ENCODE assay signal across 8 cellular contexts in the genomic region with DNA sequence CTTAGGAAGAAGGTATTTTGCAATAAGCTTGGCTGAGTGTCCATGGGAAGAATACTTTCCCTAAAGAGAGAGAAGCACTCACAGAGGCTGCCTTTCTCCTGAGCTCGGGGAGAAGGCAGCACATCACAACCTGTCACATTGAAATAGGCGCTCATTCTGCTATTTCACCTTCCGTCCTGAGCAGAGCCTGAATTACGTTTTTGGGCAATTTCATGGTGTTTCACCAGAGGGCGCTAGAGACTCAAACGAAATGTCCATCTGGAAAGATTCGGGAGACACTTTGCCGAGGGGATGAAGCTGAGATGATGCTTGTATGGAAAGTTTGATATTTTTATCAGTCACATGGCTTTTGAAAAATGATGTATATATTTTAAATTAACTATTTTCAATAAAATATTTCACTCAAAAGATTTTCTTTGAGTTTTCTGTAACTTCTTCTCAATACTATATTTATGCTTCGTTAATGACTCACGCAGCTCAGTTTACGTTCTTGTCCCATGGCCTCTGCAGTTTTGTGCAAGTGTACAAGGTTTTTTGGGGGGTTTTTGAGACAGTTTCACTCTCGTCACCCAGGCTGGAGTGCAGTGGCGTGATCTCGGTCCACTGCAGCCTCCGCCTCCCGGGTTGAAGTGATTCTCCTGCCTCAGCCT. TPM values are rescaled to one million over a fixed set of nuclear protein-coding genes. Genes with fewer than 3 reads are reported as not detected.
A peak's percentile ranks its signal among the peaks of the same experiment; 100 is the strongest.
DNase-seq lines count a peak whose midpoint lies in the region; ATAC-seq and TF ChIP-seq lines count a peak whose summit lies in the region.

No MANE protein-coding gene starts in this region.

- H3K27me3 Mint-ChIP-seq in chondrocyte (ENCODE audit: low read depth): no peaks in the 10 kb centered on the region

- H3K27ac Mint-ChIP-seq in chondrocyte (ENCODE audit: unreplicated experiment): no peak overlapping the region

- no peaks in the 10 kb centered on the region for H3K9me3 Mint-ChIP-seq in chondrocyte (ENCODE audit: low read depth)

- H3K4me3 ChIP-seq in Jurkat, Clone E6-1 (ENCODE audit: low read length): no peak overlapping the region

- ATAC-seq in SK-N-SH treated with all-trans-retinoic acid at 6 μM for 48 hours (peak; percentile 70), GM21381 (IDR thresholded peaks at IDR 0.05; ENCODE audit: unreplicated experiment) (no peak)
- ATAC-seq in stimulated activated naive CD8-positive, alpha-beta T cell treated with anti-CD3 and anti-CD28 coated beads, Interleukin-15, Interleukin-2, amounts not matched to agents 100 U/mL and 50 U/mL, for 24 hours: no peak

- no peak overlapping the region for H3K4me3 Mint-ChIP-seq in chondrocyte (ENCODE audit: unreplicated experiment)

- peaks cover 3% of the 10 kb centered on the region for H3K4me1 Mint-ChIP-seq in chondrocyte (ENCODE audit: low read depth)

- DNase-seq in NCI-H2196 (lab: John Stamatoyannopoulos, UW; ENCODE audit: unreplicated experiment) (peak; percentile 56), NCI-H2196 treated with DMSO at 0.1 percent for 48 hours (lab: John Stamatoyannopoulos, UW; ENCODE audit: unreplicated experiment) (no peak), chondrocyte (ENCODE audit: low spot score) (no peak), kidney tubule cell (ENCODE audit: low spot score) (peak; percentile 53)
- DNase-seq in Jurkat, Clone E6-1 (ENCODE audit: low read depth, low spot score): peak; percentile 14
- DNase-seq in stimulated activated naive CD8-positive, alpha-beta T cell treated with anti-CD3 and anti-CD28 coated beads, Interleukin-15, Interleukin-2, amounts not matched to agents 100 U/mL and 50 U/mL, for 24 hours: peak; percentile 43

- peaks cover 5% of the 10 kb centered on the region for H3K36me3 Mint-ChIP-seq in chondrocyte (ENCODE audit: low read depth)

- peak; percentile 90 for TF ChIP-seq CTCF in chondrocyte (IDR thresholded peaks at IDR 0.05)

TF ChIP-seq in SK-N-SH treated with all-trans-retinoic acid at 6 μM for 48 hours, 23 proteins besides CTCF, POLR2A, EP300 and RAD21:
- TF ChIP-seq TCF4 (CRISPR knock-in tag; IDR thresholded peaks at IDR 0.05; ENCODE audit: borderline replicate concordance) (no peak), ZFP3 (CRISPR knock-in tag; IDR thresholded peaks at IDR 0.05) (no peak), ZNF565 (CRISPR knock-in tag; conservative IDR thresholded peaks at IDR 0.05; ENCODE audit: low read depth) (no peak), OSR1 (CRISPR knock-in tag; IDR thresholded peaks at IDR 0.05) (no peak), BACH2 (CRISPR knock-in tag; IDR thresholded peaks at IDR 0.05; ENCODE audit: borderline replicate concordance) (no peak), ESRRG (CRISPR knock-in tag; IDR thresholded peaks at IDR 0.05) (no peak), ZNF8 (CRISPR knock-in tag; IDR thresholded peaks at IDR 0.05) (no peak)
- TF ChIP-seq, protein P1, sequence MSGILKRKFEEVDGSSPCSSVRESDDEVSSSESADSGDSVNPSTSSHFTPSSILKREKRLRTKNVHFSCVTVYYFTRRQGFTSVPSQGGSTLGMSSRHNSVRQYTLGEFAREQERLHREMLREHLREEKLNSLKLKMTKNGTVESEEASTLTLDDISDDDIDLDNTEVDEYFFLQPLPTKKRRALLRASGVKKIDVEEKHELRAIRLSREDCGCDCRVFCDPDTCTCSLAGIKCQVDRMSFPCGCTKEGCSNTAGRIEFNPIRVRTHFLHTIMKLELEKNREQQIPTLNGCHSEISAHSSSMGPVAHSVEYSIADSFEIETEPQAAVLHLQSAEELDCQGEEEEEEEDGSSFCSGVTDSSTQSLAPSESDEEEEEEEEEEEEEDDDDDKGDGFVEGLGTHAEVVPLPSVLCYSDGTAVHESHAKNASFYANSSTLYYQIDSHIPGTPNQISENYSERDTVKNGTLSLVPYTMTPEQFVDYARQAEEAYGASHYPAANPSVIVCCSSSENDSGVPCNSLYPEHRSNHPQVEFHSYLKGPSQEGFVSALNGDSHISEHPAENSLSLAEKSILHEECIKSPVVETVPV (CRISPR knock-in tag; IDR thresholded peaks at IDR 0.05): no peak
TF ChIP-seq in SK-N-SH treated with all-trans-retinoic acid at 6 μM for 48 hours: peak in this region for 0.

RNA-seq across cellular contexts. Expression of gene B4GALNT3, which starts 17.4 kb away (rescaled TPM):
- polyA plus RNA-seq in Jurkat, Clone E6-1 (2012; ENCODE audit: insufficient read depth, insufficient read length): 7.3 TPM
- total RNA-seq in chondrocyte: 2.9 to 6.1 TPM (median 3.5 TPM) in 3 replicates

RNA-seq across cellular contexts. Expression of gene CCDC77, which starts 40.9 kb away (rescaled TPM):
- 35.8 TPM for polyA plus RNA-seq in Jurkat, Clone E6-1 (2012; ENCODE audit: insufficient read depth, insufficient read length)
- total RNA-seq in chondrocyte: 4.9 to 8.4 TPM (median 6.6 TPM) in 3 replicates

RNA-seq across cellular contexts. Expression of gene KDM5A, which starts 53.2 kb away (rescaled TPM):
- 20.5 TPM for polyA plus RNA-seq in Jurkat, Clone E6-1 (2012; ENCODE audit: insufficient read depth, insufficient read length)
- 55.2 to 69.0 TPM (median 65.0 TPM) in 3 replicates for total RNA-seq in chondrocyte

Comparison
In these comparisons a context has a peak if more than half of its experiments do, and no peak if none do; other contexts are left out.
1. DNase-seq: peak in NCI-H2196 (single experiment), Jurkat, Clone E6-1 (single experiment), kidney tubule cell (single experiment) and stimulated activated naive CD8-positive, alpha-beta T cell treated with anti-CD3 and anti-CD28 coated beads, Interleukin-15, Interleukin-2, amounts not matched to agents 100 U/mL and 50 U/mL, for 24 hours (single experiment); none in NCI-H2196 treated with DMSO at 0.1 percent for 48 hours (single experiment) and chondrocyte (single experiment).